In genomic region chrX:49230500-49231232, GRCh38 we compare ENCODE assay signal across 8 cellular contexts. TPM values are rescaled to one million over a fixed set of nuclear protein-coding genes. Genes with fewer than 3 reads are reported as not detected.
DNase-seq lines count a peak whose midpoint lies in the region; ATAC-seq and TF ChIP-seq lines count a peak whose summit lies in the region.

No MANE protein-coding gene starts in this region.

- ATAC-seq in HG02623 (IDR thresholded peaks at IDR 0.05; ENCODE audit: unreplicated experiment): peak; percentile 60

- DNase-seq in activated naive CD4-positive, alpha-beta T cell treated with Interleukin-2 at 50 U/mL for 16 hours: peak; percentile 63
- peak; percentile 29 for DNase-seq in hepatic stellate cell (ENCODE audit: low spot score)
- DNase-seq in smooth muscle cell (lab: John Stamatoyannopoulos, UW; ENCODE audit: unreplicated experiment): no peak
- no peak for DNase-seq in EL
- DNase-seq in HFFc6: no peak

- no peaks in the 10 kb centered on the region for H3K36me3 Mint-ChIP-seq in HFFc6 (ENCODE audit: low read depth)

- H3K27ac Mint-ChIP-seq in HFFc6: no peak overlapping the region

- peaks cover 2% of the 10 kb centered on the region for H3K27me3 Mint-ChIP-seq in HFFc6 (ENCODE audit: insufficient read depth)

- H3K4me1 Mint-ChIP-seq in HFFc6 (ENCODE audit: low read depth): 0 out of 2 replicates have a peak, but pooled peaks cover 5% of the 10 kb centered on the region

- peak overlapping the region; percentile 91 for H3K9ac ChIP-seq in OCI-LY3 (ENCODE audit: low read length)
- H3K9ac ChIP-seq in smooth muscle cell (ENCODE audit: low read depth): no peak overlapping the region

- H3K27ac ChIP-seq in OCI-LY3 (ENCODE audit: low read length) (peak overlapping the region; percentile 67), smooth muscle cell (ENCODE audit: low read depth) (no peak overlapping the region)

- H3K36me3 ChIP-seq in OCI-LY3 (replicated peaks; ENCODE audit: low read depth, low read length): no peaks in the 10 kb centered on the region
- no peaks in the 10 kb centered on the region for H3K36me3 ChIP-seq in smooth muscle cell (ENCODE audit: low read depth)

- H3K4me2 ChIP-seq in OCI-LY3 (ENCODE audit: low read length) (peak overlapping the region; percentile 98), smooth muscle cell (peak overlapping the region; percentile 77)

- H3K9me3 ChIP-seq in OCI-LY3 (ENCODE audit: insufficient read depth, low read length) (no peaks in the 10 kb centered on the region), smooth muscle cell (replicated peaks; ENCODE audit: low read depth) (no peaks in the 10 kb centered on the region)

- H2AFZ ChIP-seq in OCI-LY3 (ENCODE audit: low read depth, low read length) (peak overlapping the region; percentile 91), smooth muscle cell (ENCODE audit: low read depth) (peak overlapping the region; percentile 81)

- WGBS in smooth muscle cell (ENCODE audit: low lambda C conversion rate): 55% methylated on average over 39 of the region's 44 CpGs

- H3K79me2 ChIP-seq in OCI-LY3 (ENCODE audit: low read length) (peaks cover under 1% of the 10 kb centered on the region; the same call in 1 of the 2 replicates), smooth muscle cell (ENCODE audit: low read depth) (no peaks in the 10 kb centered on the region)

- no peaks in the 10 kb centered on the region for H3F3A ChIP-seq in smooth muscle cell (ENCODE audit: low read depth)

- H3K4me1 ChIP-seq in OCI-LY3 (ENCODE audit: low read length) (peaks cover 13% of the 10 kb centered on the region; the same call in 1 of the 2 replicates), smooth muscle cell (ENCODE audit: low read depth) (no peaks in the 10 kb centered on the region)

- H4K20me1 ChIP-seq in OCI-LY3 (ENCODE audit: insufficient read depth, low read length): no peaks in the 10 kb centered on the region
- no peaks in the 10 kb centered on the region for H4K20me1 ChIP-seq in smooth muscle cell (ENCODE audit: low read depth)

- no peaks in the 10 kb centered on the region for H3K9me3 Mint-ChIP-seq in HFFc6

- TF ChIP-seq CTCF in OCI-LY3 (IDR thresholded peaks at IDR 0.05; ENCODE audit: low read depth, low read length): peak; percentile 31
- peak; percentile 5 for TF ChIP-seq CTCF in smooth muscle cell (IDR thresholded peaks at IDR 0.05; ENCODE audit: borderline replicate concordance, insufficient read depth, poor library complexity, severe bottlenecking)
- no peak for TF ChIP-seq CTCF in HFFc6 (IDR thresholded peaks at IDR 0.05)

- H3K27me3 ChIP-seq in OCI-LY3 (ENCODE audit: low read depth, low read length): no peaks in the 10 kb centered on the region
- H3K27me3 ChIP-seq in smooth muscle cell (ENCODE audit: low read depth): no peaks in the 10 kb centered on the region

- H3K4me3 ChIP-seq in GM08714 (ENCODE audit: low read length) (peak overlapping the region; percentile 9; the same call in 1 of the 2 replicates), OCI-LY3 (ENCODE audit: low read length) (peak overlapping the region; percentile 95), smooth muscle cell (peak overlapping the region; percentile 39)

- H3K4me3 Mint-ChIP-seq in HFFc6: no peak overlapping the region

RNA-seq across cellular contexts. Expression of gene CACNA1F, which starts 2.5 kb away (rescaled TPM):
- total RNA-seq in smooth muscle cell: 0.09 TPM in 1 of 2 replicates, not detected in the other
- polyA plus RNA-seq in smooth muscle cell: 0.20 and 0.34 TPM in 2 replicates
- not detected for total RNA-seq in HFFc6 (2021; fragmentation: NEBNext Ultra II Directional; extraction: Animal tissue kit (Norgen Biotek cat#: 25700))

RNA-seq across cellular contexts. Expression of gene CCDC22, which starts 4.6 kb away (rescaled TPM):
- 9.3 and 13.8 TPM in 2 replicates for total RNA-seq in smooth muscle cell
- polyA plus RNA-seq in smooth muscle cell: 16.2 and 19.1 TPM in 2 replicates
- 10 to 100 TPM; 12.9 to 16.3 (median 15.1) TPM for total RNA-seq in HFFc6 (2021; fragmentation: NEBNext Ultra II Directional; extraction: Animal tissue kit (Norgen Biotek cat#: 25700))

RNA-seq across cellular contexts. Expression of gene SYP, which starts 30.7 kb away (rescaled TPM):
- not detected in 2 replicates for total RNA-seq in smooth muscle cell
- polyA plus RNA-seq in smooth muscle cell: 0.28 TPM in 1 of 2 replicates, not detected in the other
- total RNA-seq in HFFc6 (2021; fragmentation: NEBNext Ultra II Directional; extraction: Animal tissue kit (Norgen Biotek cat#: 25700)): under 1 TPM; 0.11 to 0.34 (median 0.24) TPM

RNA-seq across cellular contexts. Expression of gene FOXP3, which starts 33.8 kb away (rescaled TPM):
- total RNA-seq in smooth muscle cell: not detected in 2 replicates
- polyA plus RNA-seq in smooth muscle cell: not detected in 2 replicates
- total RNA-seq in HFFc6 (2021; fragmentation: NEBNext Ultra II Directional; extraction: Animal tissue kit (Norgen Biotek cat#: 25700)): under 1 TPM in 3 of 6 experiments, not detected in 3; 0.09 to 0.16 (median 0.14) TPM

RNA-seq across cellular contexts. Expression of gene PPP1R3F, which starts 38.9 kb away (rescaled TPM):
- total RNA-seq in smooth muscle cell: 2.4 and 3.3 TPM in 2 replicates
- 14.5 and 15.6 TPM in 2 replicates for polyA plus RNA-seq in smooth muscle cell
- 1 to 10 TPM; 2.4 to 4.5 (median 4.1) TPM for total RNA-seq in HFFc6 (2021; fragmentation: NEBNext Ultra II Directional; extraction: Animal tissue kit (Norgen Biotek cat#: 25700))

Comparison
In these comparisons a context has a peak if more than half of its experiments do, and no peak if none do; other contexts are left out.
1. H3K4me3 ChIP-seq: peak in every context shown above with its lines; median percentile 95 in OCI-LY3; 39 in smooth muscle cell; 9 in GM08714.
2. DNase-seq: peak in activated naive CD4-positive, alpha-beta T cell treated with Interleukin-2 at 50 U/mL for 16 hours (single experiment) and hepatic stellate cell (single experiment); none in smooth muscle cell (single experiment), EL (single experiment) and HFFc6 (single experiment).